Comparison of ENCODE assay signal across 23 cellular contexts in the genomic region with DNA sequence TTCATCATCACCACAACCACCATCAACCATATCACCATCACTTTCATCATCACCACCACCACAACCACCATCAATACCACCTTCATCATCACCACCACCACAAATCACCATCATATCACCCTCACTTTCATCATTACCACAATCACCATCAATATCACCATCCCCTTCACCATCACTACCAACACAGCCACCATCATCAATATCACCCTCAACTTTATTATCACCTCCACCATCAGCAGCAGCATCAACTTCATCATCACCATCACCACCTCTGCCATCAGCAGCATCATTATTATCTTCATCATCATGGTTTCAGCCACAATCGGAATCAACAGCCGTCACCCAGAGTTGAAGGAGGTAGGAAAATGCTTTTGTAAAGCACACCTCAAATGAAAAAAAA.
"Had no signal": no experiment of that assay in that cellular context is flagged by ENCODE, and none has a peak within 500 bp of the region (broad histone marks: within the 10 kb centered on the region; RNA-seq: fewer than 3 reads in every experiment).

No MANE protein-coding gene starts in this region.

- H3K9me3 ChIP-seq: colonic mucosa, gastrocnemius medialis had no signal

- H3K27ac ChIP-seq: colonic mucosa, epithelial cell of prostate, esophagus squamous epithelium, gastrocnemius medialis, heart right ventricle, left lung, lower lobe of right lung had no signal

- H3K4me1 ChIP-seq: colonic mucosa, gastrocnemius medialis, left lung, lower lobe of right lung had no signal

- ATAC-seq: effector memory CD8-positive, alpha-beta T cell; esophagus mucosa; gastrocnemius medialis; heart right ventricle; left cardiac atrium; left lung; left ventricle myocardium superior; lower lobe of right lung; mucosa of descending colon had no signal

- H3K4me3 ChIP-seq: colonic mucosa, esophagus squamous epithelium, gastrocnemius medialis, heart right ventricle, left lung, lower lobe of right lung, mucosa of descending colon had no signal

- H3K36me3 ChIP-seq: colonic mucosa, esophagus squamous epithelium, gastrocnemius medialis, heart right ventricle, left lung, lower lobe of right lung had no signal

- H3K27me3 ChIP-seq: gastrocnemius medialis had no signal

- DNase-seq: colonic mucosa; cortex of kidney; effector CD8-positive, alpha-beta T cell; effector memory CD8-positive, alpha-beta T cell; endodermal cell; erythroblast; esophagus squamous epithelium; foreskin fibroblast; foreskin melanocyte; gastrocnemius medialis; glutamatergic neuron; head of caudate nucleus; heart right ventricle; hippocampal formation; left cardiac atrium; left lung; left ventricle myocardium superior; lower lobe of right lung; mesenchymal stem cell; mucosa of descending colon; naive B cell had no signal
